In the genomic region with DNA sequence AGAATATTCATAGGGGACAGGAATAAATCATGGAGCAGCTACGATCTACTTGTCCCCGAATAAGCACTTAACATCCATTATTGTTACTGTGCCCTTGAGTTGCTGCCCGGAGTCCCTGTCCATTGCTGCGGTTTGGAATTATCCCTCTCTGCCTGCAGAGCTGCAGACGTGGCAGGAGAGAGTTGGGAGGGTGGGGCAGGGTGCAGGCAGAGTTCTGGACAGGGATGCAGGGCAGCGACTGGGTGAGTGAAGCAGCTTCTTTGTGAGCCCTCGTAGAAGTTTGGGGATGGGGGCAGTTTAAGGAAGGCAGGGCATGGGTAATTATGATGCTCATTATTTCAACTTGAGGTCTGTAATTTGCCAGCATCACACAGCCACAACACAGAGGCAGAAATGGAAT, we compare ENCODE assay signal across 10 cellular contexts. TPM values are rescaled to one million over a fixed set of nuclear protein-coding genes. Genes with fewer than 3 reads are reported as not detected.
DNase-seq lines count a peak whose midpoint lies in the region; ATAC-seq and TF ChIP-seq lines count a peak whose summit lies in the region.
"Had no signal": no experiment of that assay in that cellular context is flagged by ENCODE, and none has a peak within 500 bp of the region (broad histone marks: within the 10 kb centered on the region; RNA-seq: fewer than 3 reads in every experiment).

No MANE protein-coding gene starts in this region.

- POLR2A ChIA-PET in naive thymus-derived CD8-positive, alpha-beta T cell (lab: Charles Lee) = no interaction called here

- ATAC-seq in GM18519 (IDR thresholded peaks at IDR 0.05; ENCODE audit: low FRiP score, unreplicated experiment) (peak; percentile 7), HG02759 (IDR thresholded peaks at IDR 0.05; ENCODE audit: unreplicated experiment) (peak; percentile 10), SK-N-SH treated with all-trans-retinoic acid at 6 μM for 48 hours (peak; percentile 71)
- ATAC-seq in naive thymus-derived CD8-positive, alpha-beta T cell = peak; percentile 23 to 30

- no peaks in the 10 kb centered on the region for H3K9me3 Mint-ChIP-seq in naive thymus-derived CD8-positive, alpha-beta T cell
- H3K9me3 Mint-ChIP-seq: immature natural killer cell, nephron had no signal

- H3K4me1 ChIP-seq in tibial artery = peaks cover 0 to 5% (median 0%) of the 10 kb centered on the region in 4 donors

- peaks cover 0 to 2% (median 0%) of the 10 kb centered on the region in 4 donors for H3K4me1 Mint-ChIP-seq in naive thymus-derived CD8-positive, alpha-beta T cell

- H3K27me3 ChIP-seq in tibial artery = peaks cover 0 to 20% of the 10 kb centered on the region in 2 donors

- H3K4me3 ChIP-seq in tibial artery = no peak overlapping the region

- H3K27ac ChIP-seq in tibial artery = no peak overlapping the region

- TF ChIP-seq CTCF in tibial artery (IDR thresholded peaks at IDR 0.05) = no peak

- H3K36me3 Mint-ChIP-seq in naive thymus-derived CD8-positive, alpha-beta T cell = no peaks in the 10 kb centered on the region
- H3K36me3 Mint-ChIP-seq: immature natural killer cell had no signal

- H3K36me3 ChIP-seq in tibial artery = no peaks in the 10 kb centered on the region

- H3K27me3 Mint-ChIP-seq in naive thymus-derived CD8-positive, alpha-beta T cell = peaks cover 5 to 13% (median 9%) of the 10 kb centered on the region in 5 donors

- no peak overlapping the region for H3K4me3 Mint-ChIP-seq in naive thymus-derived CD8-positive, alpha-beta T cell
- H3K4me3 Mint-ChIP-seq: immature natural killer cell, nephron had no signal

- no peak for DNase-seq in naive thymus-derived CD8-positive, alpha-beta T cell
- DNase-seq in iPS-NIHi7 (ENCODE audit: extremely low spot score) (no peak), DMS153 treated with DMSO at 0.1 percent for 48 hours (lab: John Stamatoyannopoulos, UW; ENCODE audit: unreplicated experiment) (no peak), NCI-H345 (lab: John Stamatoyannopoulos, UW) (no peak), tibial artery (no peak)

- H3K27ac Mint-ChIP-seq in naive thymus-derived CD8-positive, alpha-beta T cell = no peak overlapping the region
- H3K27ac Mint-ChIP-seq: immature natural killer cell had no signal

- intact Hi-C loops in tibial artery (cut with DNase I; ENCODE audit: low total_unique reads) = no loop called here

- H3K9me3 ChIP-seq in tibial artery = no peaks in the 10 kb centered on the region

TF ChIP-seq in SK-N-SH treated with all-trans-retinoic acid at 6 μM for 48 hours, 23 proteins besides CTCF, POLR2A, EP300 and RAD21:
- TF ChIP-seq ZFP3 (CRISPR knock-in tag; IDR thresholded peaks at IDR 0.05) (no peak), ESRRG (CRISPR knock-in tag; IDR thresholded peaks at IDR 0.05) (no peak), ZNF70 (CRISPR knock-in tag; IDR thresholded peaks at IDR 0.05) (no peak)
- TF ChIP-seq, protein P1, sequence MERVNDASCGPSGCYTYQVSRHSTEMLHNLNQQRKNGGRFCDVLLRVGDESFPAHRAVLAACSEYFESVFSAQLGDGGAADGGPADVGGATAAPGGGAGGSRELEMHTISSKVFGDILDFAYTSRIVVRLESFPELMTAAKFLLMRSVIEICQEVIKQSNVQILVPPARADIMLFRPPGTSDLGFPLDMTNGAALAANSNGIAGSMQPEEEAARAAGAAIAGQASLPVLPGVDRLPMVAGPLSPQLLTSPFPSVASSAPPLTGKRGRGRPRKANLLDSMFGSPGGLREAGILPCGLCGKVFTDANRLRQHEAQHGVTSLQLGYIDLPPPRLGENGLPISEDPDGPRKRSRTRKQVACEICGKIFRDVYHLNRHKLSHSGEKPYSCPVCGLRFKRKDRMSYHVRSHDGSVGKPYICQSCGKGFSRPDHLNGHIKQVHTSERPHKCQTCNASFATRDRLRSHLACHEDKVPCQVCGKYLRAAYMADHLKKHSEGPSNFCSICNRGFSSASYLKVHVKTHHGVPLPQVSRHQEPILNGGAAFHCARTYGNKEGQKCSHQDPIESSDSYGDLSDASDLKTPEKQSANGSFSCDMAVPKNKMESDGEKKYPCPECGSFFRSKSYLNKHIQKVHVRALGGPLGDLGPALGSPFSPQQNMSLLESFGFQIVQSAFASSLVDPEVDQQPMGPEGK (CRISPR knock-in tag; IDR thresholded peaks at IDR 0.05; ENCODE audit: borderline replicate concordance) = no peak

RNA-seq across cellular contexts. Expression of a gene that starts 52.6 kb away (rescaled TPM):
- not detected for total RNA-seq in naive thymus-derived CD8-positive, alpha-beta T cell
- not detected for polyA plus RNA-seq in naive thymus-derived CD8-positive, alpha-beta T cell

Comparison
In these comparisons a context has a peak if more than half of its experiments do, and no peak if none do; other contexts are left out.
1. ATAC-seq: peak in every context shown above with its lines; median percentile 71 in SK-N-SH treated with all-trans-retinoic acid at 6 μM for 48 hours; 26 in naive thymus-derived CD8-positive, alpha-beta T cell; 10 in HG02759; 7 in GM18519.